In the genomic region with DNA sequence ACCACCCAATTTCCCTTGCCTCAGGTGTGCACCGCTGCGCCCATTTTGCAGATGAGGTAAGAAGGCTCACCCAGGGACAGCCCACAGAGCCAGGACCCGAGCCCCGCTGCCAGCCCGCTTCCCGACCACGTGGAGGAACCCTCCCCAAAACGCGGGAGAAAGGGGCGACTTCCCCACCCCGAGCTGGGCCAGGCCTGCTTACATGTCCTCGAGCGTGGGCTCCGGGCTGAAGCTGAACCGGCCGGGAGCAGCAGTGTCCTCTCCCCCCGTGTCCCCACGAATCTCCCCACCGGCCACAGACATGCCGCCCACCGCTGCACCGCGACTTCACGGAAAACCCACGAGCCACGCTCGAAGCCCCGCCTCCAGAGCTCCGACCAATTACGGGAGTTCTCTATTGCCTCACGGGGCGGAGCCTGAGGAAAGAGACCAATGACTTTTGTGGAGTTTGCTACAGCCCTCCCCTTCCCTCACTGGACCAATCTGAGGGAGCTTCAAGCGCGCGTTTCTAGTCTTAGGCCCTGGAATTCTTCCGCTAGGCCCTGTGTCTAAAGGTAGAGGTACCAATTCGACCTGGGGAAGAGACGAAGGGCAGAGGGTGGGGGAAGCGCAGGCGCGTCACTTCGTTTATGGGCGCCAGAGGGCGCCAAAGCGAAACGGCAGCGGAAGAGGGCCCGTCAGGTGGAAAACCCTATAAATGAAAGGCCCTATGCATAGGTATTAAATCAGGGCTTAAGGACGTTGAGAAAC, we compare ENCODE assay signal across 8 cellular contexts. TPM values are rescaled to one million over a fixed set of nuclear protein-coding genes. Genes with fewer than 3 reads are reported as not detected.
DNase-seq lines count a peak whose midpoint lies in the region; ATAC-seq and TF ChIP-seq lines count a peak whose summit lies in the region.

A gene (minus strand): TSS at position 353 of the 750 bp plus-strand sequence. CDS start 50 bp downstream, at position 303.

- H3K36me3 ChIP-seq in adipocyte (ENCODE audit: control insufficient read depth, insufficient read depth, low read length, severe bottlenecking) = no peaks in the 10 kb centered on the region
- peaks cover 0 to 19% (median 9%) of the 10 kb centered on the region in 9 donors for H3K36me3 ChIP-seq in heart left ventricle
- peaks cover 0 to 13% (median 2%) of the 10 kb centered on the region in 4 donors for H3K36me3 ChIP-seq in upper lobe of left lung

- H3K27ac ChIP-seq in heart left ventricle (peak within 1 kb of the TSS in 11 of 12 donors; percentile 36 to 79 (median 73)), upper lobe of left lung (peak within 1 kb of the TSS; percentile 48 to 85 (median 69))

- intact Hi-C loops in heart left ventricle (cut with DNase I) = loop anchor here in 7 of 10 donors (1.0 to 10.0 kb wide), 6 partner anchors 15 to 202 kb away; a partner anchor contains a TSS

- TF ChIP-seq EP300 in upper lobe of left lung (IDR thresholded peaks at IDR 0.05) = no peak

- peak within 1 kb of the TSS; percentile 79 for H3K9ac ChIP-seq in adipocyte (ENCODE audit: low read length)

- peak; percentile 96 for ATAC-seq in HG02763 (IDR thresholded peaks at IDR 0.05; ENCODE audit: unreplicated experiment)
- peak; percentile 99 for ATAC-seq in heart left ventricle
- peak; percentile 99 for ATAC-seq in upper lobe of left lung (ENCODE audit: low FRiP score in 2 of 2)

- 0 to 1% (median 1%) methylated on average over 39 to 49 of the region's 49 CpGs for WGBS in heart left ventricle, 4 donors
- WGBS in upper lobe of left lung, 2 donors = 2% methylated on average over 14 to 37 of the region's 49 CpGs

- TF ChIP-seq CTCF in GM12874 (IDR thresholded peaks at IDR 0.05; ENCODE audit: insufficient read depth, low read depth, low read length) (peak; percentile 80), heart left ventricle (IDR thresholded peaks at IDR 0.05) (peak; percentile 53 to 84 (median 72)), upper lobe of left lung (IDR thresholded peaks at IDR 0.05) (peak; percentile 62 to 93 (median 84))

- H3K4me1 ChIP-seq in adipocyte (ENCODE audit: control insufficient read depth, insufficient read depth, low read length) (peaks cover 16% of the 10 kb centered on the region), heart left ventricle (peaks cover 0 to 22% (median 13%) of the 10 kb centered on the region in 12 donors), upper lobe of left lung (peaks cover 14 to 21% (median 17%) of the 10 kb centered on the region in 4 donors)

- H3K4me3 ChIP-seq in adipocyte (ENCODE audit: low read length) = peak within 1 kb of the TSS; percentile 87
- H3K4me3 ChIP-seq in heart left ventricle = peak within 1 kb of the TSS; percentile 30 to 88 (median 71)
- peak within 1 kb of the TSS; percentile 51 to 87 (median 82) for H3K4me3 ChIP-seq in upper lobe of left lung

- H3K27me3 ChIP-seq in adipocyte (replicated peaks; ENCODE audit: control insufficient read depth, insufficient read depth, low read length) (no peaks in the 10 kb centered on the region), heart left ventricle (no peaks in the 10 kb centered on the region), upper lobe of left lung (no peaks in the 10 kb centered on the region)

- TF ChIP-seq POLR2A in heart left ventricle (IDR thresholded peaks at IDR 0.05) (peak in 1 of 2 donors; percentile 46), upper lobe of left lung (IDR thresholded peaks at IDR 0.05) (peak in 1 of 4 donors; percentile 56)

- DNase-seq in NCI-H1417 (lab: John Stamatoyannopoulos, UW) (peak; percentile 94 to 100 (median 98)), SW 1271 (lab: John Stamatoyannopoulos, UW) (peak; percentile 98 to 99), adipocyte (ENCODE audit: low read depth) (peak; percentile 99), heart left ventricle (peak; percentile 94 to 98 (median 95)), pons (ENCODE audit: low spot score) (peak; percentile 99), upper lobe of left lung (peak; percentile 92 to 96)

- H3K9me3 ChIP-seq in adipocyte (ENCODE audit: control insufficient read depth, low read length) = no peaks in the 10 kb centered on the region
- no peaks in the 10 kb centered on the region for H3K9me3 ChIP-seq in heart left ventricle
- H3K9me3 ChIP-seq in upper lobe of left lung = no peaks in the 10 kb centered on the region

RNA-seq across cellular contexts. Expression of the gene that starts here (rescaled TPM):
- total RNA-seq in heart left ventricle (10 to 100 TPM; 18.9 to 32.6 (median 28.4) TPM), upper lobe of left lung (10 to 100 TPM in 5 of 6 donors, 1 to 10 TPM in 1; 4.2 to 31.8 (median 20.0) TPM)
- polyA plus RNA-seq in heart left ventricle = 10 to 100 TPM; 13.8 to 68.7 TPM

Comparison
In these comparisons a context has a peak if more than half of its experiments do, and no peak if none do; other contexts are left out.
1. Peak in every context shown above with its lines: DNase-seq, ATAC-seq, H3K4me3 ChIP-seq and H3K27ac ChIP-seq.